ENCODE assay signal across 1 cellular context in genomic region chr17:29591737-29592624, GRCh38.
A peak's percentile ranks its signal among the peaks of the same experiment; 100 is the strongest.
TF ChIP-seq lines count a peak whose summit lies in the region.

No MANE protein-coding gene starts in this region.

TF ChIP-seq in HepG2, 621 proteins besides CTCF, POLR2A, EP300 and RAD21 (continued from another document and continues in another):
- TF ChIP-seq ZNF407 (CRISPR knock-in tag; IDR thresholded peaks at IDR 0.05; ENCODE audit: not compliant biosample characterization): no peak
- no peak for TF ChIP-seq ATAD3A (CRISPR knock-in tag; IDR thresholded peaks at IDR 0.05)
- TF ChIP-seq ZNF83 (CRISPR knock-in tag; IDR thresholded peaks at IDR 0.05; ENCODE audit: borderline replicate concordance): no peak
- peak; percentile 68; the same call in 1 of the 2 replicates for TF ChIP-seq HDAC2 (CRISPR knock-in tag; IDR thresholded peaks at IDR 0.05)
- TF ChIP-seq MTF1 (CRISPR knock-in tag; IDR thresholded peaks at IDR 0.05): no peak
- TF ChIP-seq ZNF567 (CRISPR knock-in tag; IDR thresholded peaks at IDR 0.05; ENCODE audit: borderline replicate concordance): 0 out of 2 replicates have a peak, but pooled peaks have one; percentile 26
- TF ChIP-seq BHLHE40 (IDR thresholded peaks at IDR 0.05; ENCODE audit: low read length): no peak
- peak; percentile 72 for TF ChIP-seq ZNF350 (CRISPR knock-in tag; IDR thresholded peaks at IDR 0.05; ENCODE audit: borderline replicate concordance, low read depth)
- peak; percentile 93 for TF ChIP-seq ZNF263 (CRISPR knock-in tag; IDR thresholded peaks at IDR 0.05)
- no peak for TF ChIP-seq NFKBIZ (CRISPR knock-in tag; IDR thresholded peaks at IDR 0.05)
- no peak for TF ChIP-seq ZFP90 (CRISPR knock-in tag; IDR thresholded peaks at IDR 0.05; ENCODE audit: borderline replicate concordance)
- no peak for TF ChIP-seq GZF1 (CRISPR knock-in tag; IDR thresholded peaks at IDR 0.05)
- TF ChIP-seq REL (CRISPR knock-in tag; conservative IDR thresholded peaks at IDR 0.05): no peak
- no peak for TF ChIP-seq ZNF3 (CRISPR knock-in tag; IDR thresholded peaks at IDR 0.05)
- TF ChIP-seq ZNF329 (CRISPR knock-in tag; IDR thresholded peaks at IDR 0.05; ENCODE audit: low read depth): no peak
- TF ChIP-seq DRAP1 (CRISPR knock-in tag; IDR thresholded peaks at IDR 0.05): peak; percentile 28; the same call in 1 of the 2 replicates
- 0 out of 2 replicates have a peak, but pooled peaks have one; percentile 46 for TF ChIP-seq TARDBP (CRISPR knock-in tag; IDR thresholded peaks at IDR 0.05)
- TF ChIP-seq ZNF703 (CRISPR knock-in tag; IDR thresholded peaks at IDR 0.05; ENCODE audit: borderline replicate concordance): no peak
- no peak for TF ChIP-seq GFI1 (CRISPR knock-in tag; IDR thresholded peaks at IDR 0.05; ENCODE audit: borderline replicate concordance)
- 0 out of 2 replicates have a peak, but pooled peaks have one; percentile 11 for TF ChIP-seq GMEB1 (CRISPR knock-in tag; IDR thresholded peaks at IDR 0.05; ENCODE audit: borderline replicate concordance)
- TF ChIP-seq NR2C2 (CRISPR knock-in tag; IDR thresholded peaks at IDR 0.05; ENCODE audit: borderline replicate concordance): peak; percentile 13; the same call in 1 of the 2 replicates
- TF ChIP-seq ZNF530 (CRISPR knock-in tag; IDR thresholded peaks at IDR 0.05; ENCODE audit: low read depth): no peak
- TF ChIP-seq KLF9 (CRISPR knock-in tag; IDR thresholded peaks at IDR 0.05; ENCODE audit: low read depth): no peak
- no peak for TF ChIP-seq CREBL2 (CRISPR knock-in tag; IDR thresholded peaks at IDR 0.05; ENCODE audit: borderline replicate concordance)
- TF ChIP-seq KMT2B (CRISPR knock-in tag; IDR thresholded peaks at IDR 0.05): no peak; the same call in 1 of the 2 replicates
- TF ChIP-seq IRX3 (CRISPR knock-in tag; IDR thresholded peaks at IDR 0.05; ENCODE audit: borderline replicate concordance, low read depth): no peak
- TF ChIP-seq ZNF510 (CRISPR knock-in tag; IDR thresholded peaks at IDR 0.05; ENCODE audit: low read depth): no peak; the same call in 1 of the 2 replicates
- no peak for TF ChIP-seq ZNF382 (CRISPR knock-in tag; IDR thresholded peaks at IDR 0.05; ENCODE audit: borderline replicate concordance)
- no peak for TF ChIP-seq KLF11 (CRISPR knock-in tag; IDR thresholded peaks at IDR 0.05)
- TF ChIP-seq ATF1 (CRISPR knock-in tag; IDR thresholded peaks at IDR 0.05): no peak
- TF ChIP-seq ZNF761 (CRISPR knock-in tag; conservative IDR thresholded peaks at IDR 0.05): 0 out of 2 replicates have a peak, but pooled peaks have one; percentile 38
- TF ChIP-seq GPBP1L1 (CRISPR knock-in tag; IDR thresholded peaks at IDR 0.05): no peak
- TF ChIP-seq ZNF777 (CRISPR knock-in tag; IDR thresholded peaks at IDR 0.05): 0 out of 2 replicates have a peak, but pooled peaks have one; percentile 46
- no peak for TF ChIP-seq GTF2F1 (IDR thresholded peaks at IDR 0.05; ENCODE audit: low read length)
- no peak for TF ChIP-seq ZNF333 (CRISPR knock-in tag; IDR thresholded peaks at IDR 0.05; ENCODE audit: borderline replicate concordance)
- peak; percentile 38; the same call in 1 of the 2 replicates for TF ChIP-seq AHDC1 (CRISPR knock-in tag; IDR thresholded peaks at IDR 0.05; ENCODE audit: borderline replicate concordance)
- no peak for TF ChIP-seq JUNB (CRISPR knock-in tag; IDR thresholded peaks at IDR 0.05; ENCODE audit: borderline replicate concordance)
- no peak for TF ChIP-seq ZNF678 (CRISPR knock-in tag; IDR thresholded peaks at IDR 0.05)
- no peak; the same call in 1 of the 2 replicates for TF ChIP-seq ZKSCAN8 (CRISPR knock-in tag; IDR thresholded peaks at IDR 0.05; ENCODE audit: borderline replicate concordance)
- no peak for TF ChIP-seq HNF1A (IDR thresholded peaks at IDR 0.05; ENCODE audit: low read depth)
- no peak for TF ChIP-seq HNF1A (CRISPR knock-in tag; IDR thresholded peaks at IDR 0.05; ENCODE audit: borderline replicate concordance)
- TF ChIP-seq NFE2L1 (CRISPR knock-in tag; IDR thresholded peaks at IDR 0.05; ENCODE audit: borderline replicate concordance): no peak
- TF ChIP-seq TRIM24 (CRISPR knock-in tag; IDR thresholded peaks at IDR 0.05): no peak
